20 cellular contexts compared by ENCODE assay signal in the genomic region with DNA sequence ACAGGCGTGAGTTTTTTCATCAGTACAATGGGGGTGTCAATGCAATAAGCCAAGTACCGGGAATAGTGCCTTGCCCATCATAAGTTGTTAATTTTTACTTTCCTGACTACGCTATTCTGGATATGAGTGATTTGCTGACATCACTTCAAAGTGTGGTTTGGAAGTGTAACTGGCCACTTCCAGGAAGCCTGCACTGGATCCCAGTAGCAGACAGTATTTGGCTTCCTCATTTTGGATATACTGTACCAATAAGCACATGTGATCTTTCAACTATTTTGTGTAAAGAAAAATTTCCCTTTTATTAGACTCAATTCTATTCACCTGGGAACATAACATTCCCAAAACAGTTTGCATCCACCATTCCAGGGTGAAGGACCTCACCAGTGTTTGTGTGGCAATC.
A peak's percentile ranks its signal among the peaks of the same experiment; 100 is the strongest.
DNase-seq lines count a peak whose midpoint lies in the region; ATAC-seq and TF ChIP-seq lines count a peak whose summit lies in the region.
"Had no signal": no experiment of that assay in that cellular context is flagged by ENCODE, and none has a peak within 500 bp of the region (broad histone marks: within the 10 kb centered on the region; RNA-seq: fewer than 3 reads in every experiment).

No MANE protein-coding gene starts in this region.

- peaks cover 0 to 18% (median 0%) of the 10 kb centered on the region in 12 donors for H3K4me1 ChIP-seq in heart left ventricle
- H3K4me1 ChIP-seq in right cardiac atrium (ENCODE audit: control insufficient read depth, insufficient read depth, low read length) = no peaks in the 10 kb centered on the region
- no peaks in the 10 kb centered on the region for H3K4me1 ChIP-seq in left lung

- H3K36me3 ChIP-seq in heart left ventricle = no peaks in the 10 kb centered on the region
- no peaks in the 10 kb centered on the region for H3K36me3 ChIP-seq in left lung

- WGBS in heart left ventricle, 4 donors = 86 to 92% (median 90%) methylated on average over 3 of the region's 3 CpGs
- WGBS in right cardiac atrium = 85% methylated on average over 3 of the region's 3 CpGs

- TF ChIP-seq POLR2A in heart left ventricle (IDR thresholded peaks at IDR 0.05) = no peak

- H3K27me3 ChIP-seq in heart left ventricle (no peaks in the 10 kb centered on the region), right cardiac atrium (ENCODE audit: control insufficient read depth, insufficient read depth) (no peaks in the 10 kb centered on the region), left lung (no peaks in the 10 kb centered on the region)

- DNase-seq in heart left ventricle (no peak), right cardiac atrium (no peak), caudate nucleus (lab: John Stamatoyannopoulos, UW) (no peak), left lung (no peak), HuH-7 (ENCODE audit: low spot score) (no peak), NCI-H1930 (lab: John Stamatoyannopoulos, UW) (no peak)
- DNase-seq: DMS 273 treated with DMSO at 0.1 percent for 48 hours, DMS79 treated with DMSO at 0.1 percent for 48 hours, GM23248, H9, KBM-7, NCI-H1417, NCI-H1694 treated with DMSO at 0.1 percent for 48 hours, NCI-H446, NCI-H526 treated with DMSO at 0.1 percent for 48 hours, OCI-M1, SHP77 had no signal

- ATAC-seq in heart left ventricle = peak in 3 of 4 donors; percentile 38 to 63 (median 41)
- no peak for ATAC-seq in right cardiac atrium
- peak; percentile 29 for ATAC-seq in left lung
- no peak for ATAC-seq in GM18868 (IDR thresholded peaks at IDR 0.05; ENCODE audit: unreplicated experiment)
- ATAC-seq: GM12878, HepG2 had no signal

- H3K4me3 ChIP-seq in heart left ventricle (no peak overlapping the region), right cardiac atrium (ENCODE audit: low read length) (no peak overlapping the region), left lung (no peak overlapping the region)
- H3K4me3 ChIP-seq: GM12878, GM23248 had no signal

- H3K9me3 ChIP-seq in heart left ventricle (peaks cover 0 to 18% (median 0%) of the 10 kb centered on the region in 12 donors), right cardiac atrium (ENCODE audit: control insufficient read depth, low read length) (no peaks in the 10 kb centered on the region), left lung (peaks cover 0 to 2% of the 10 kb centered on the region in 2 donors)

- intact Hi-C loops in heart left ventricle (cut with DNase I) = no loop called here
- intact Hi-C loops in right cardiac atrium (cut with DNase I) = no loop called here
- intact Hi-C loops in left lung (cut with DNase I) = no loop called here

- H3K27ac ChIP-seq in heart left ventricle (no peak overlapping the region), right cardiac atrium (ENCODE audit: low read length) (no peak overlapping the region), caudate nucleus (ENCODE audit: low read depth, low read length) (peak overlapping the region; percentile 56), left lung (no peak overlapping the region)
- H3K27ac ChIP-seq: GM23248 had no signal

- no peak for TF ChIP-seq CTCF in heart left ventricle (IDR thresholded peaks at IDR 0.05)
- no peak for TF ChIP-seq CTCF in left lung (IDR thresholded peaks at IDR 0.05)

Comparison
In these comparisons a context has a peak if more than half of its experiments do, and no peak if none do; other contexts are left out.
1. ATAC-seq: peak in heart left ventricle (3 of 4) and left lung (single experiment); none in right cardiac atrium (0 of 2) and GM18868 (single experiment).